11 cellular contexts compared by ENCODE assay signal in genomic region chr12:92602476-92602875, GRCh38.
A peak's percentile ranks its signal among the peaks of the same experiment; 100 is the strongest.
DNase-seq lines count a peak whose midpoint lies in the region; ATAC-seq, FAIRE-seq and TF ChIP-seq lines count a peak whose summit lies in the region.
"Had no signal": no experiment of that assay in that cellular context is flagged by ENCODE, and none has a peak within 500 bp of the region (broad histone marks: within the 10 kb centered on the region; RNA-seq: fewer than 3 reads in every experiment).

No MANE protein-coding gene starts in this region.

- no peaks in the 10 kb centered on the region for H3K27me3 ChIP-seq in ACC112 (ENCODE audit: insufficient read depth, low read length)

- TF ChIP-seq CTCF in foreskin fibroblast (IDR thresholded peaks at IDR 0.05; ENCODE audit: low read depth, low read length) = no peak

- no peak for DNase-seq in GM12892 (ENCODE audit: insufficient read length)
- peak; percentile 82 to 88 for DNase-seq in foreskin fibroblast
- no peak for DNase-seq in hypothalamus (lab: John Stamatoyannopoulos, UW)
- no peak for DNase-seq in left ventricle myocardium superior
- DNase-seq in stimulated activated CD4-positive, alpha-beta T cell treated with anti-CD3 and anti-CD28 coated beads, Interleukin-4, amount 100 ng/mL, for 24 hours = no peak
- DNase-seq in stimulated activated CD4-positive, alpha-beta T cell treated with anti-CD3 and anti-CD28 coated beads, Interleukin-4, amount 100 ng/mL, for 1 hour = no peak
- DNase-seq: activated CD4-positive, alpha-beta T cell treated with anti-CD3 and anti-CD28 coated beads, Interleukin-2, amount 50 U/mL, for 48 hours; mucosa of descending colon; stimulated activated naive CD8-positive, alpha-beta T cell treated with anti-CD3 and anti-CD28 coated beads, Interleukin-15, Interleukin-2, amounts not matched to agents 100 U/mL and 50 U/mL, for 24 hours had no signal

- H2AFZ ChIP-seq in ACC112 (ENCODE audit: low read length, unreplicated experiment) = no peak overlapping the region

- H3K9me3 Mint-ChIP-seq in activated T-helper 17 cell treated with anti-CD3 and anti-CD28 coated beads, Interleukin-2, amount 50 U/mL, for 72 hours = peaks cover 29% of the 10 kb centered on the region

- intact Hi-C loops in left ventricle myocardium superior (cut with micrococcal nuclease) = no loop called here

- peaks cover 46% of the 10 kb centered on the region for H3K4me1 Mint-ChIP-seq in activated T-helper 17 cell treated with anti-CD3 and anti-CD28 coated beads, Interleukin-2, amount 50 U/mL, for 72 hours

- no peak for ATAC-seq in activated T-helper 17 cell treated with anti-CD3 and anti-CD28 coated beads, Interleukin-2, amount 50 U/mL, for 72 hours (replicated peaks)
- ATAC-seq in left ventricle myocardium superior = no peak
- ATAC-seq: mucosa of descending colon; stimulated activated naive CD8-positive, alpha-beta T cell treated with anti-CD3 and anti-CD28 coated beads, Interleukin-15, Interleukin-2, amounts not matched to agents 100 U/mL and 50 U/mL, for 24 hours had no signal

- no peaks in the 10 kb centered on the region for H3K36me3 ChIP-seq in ACC112 (ENCODE audit: insufficient read depth, low read length)

- TF ChIP-seq POLR2A in GM12892 (IDR thresholded peaks at IDR 0.05; ENCODE audit: low read depth, low read length) = no peak

- H3K4me3 Mint-ChIP-seq in activated T-helper 17 cell treated with anti-CD3 and anti-CD28 coated beads, Interleukin-2, amount 50 U/mL, for 72 hours = peak overlapping the region; percentile 69

- H3K4me3 ChIP-seq in ACC112 (ENCODE audit: low read depth, low read length) (no peak overlapping the region), foreskin fibroblast (ENCODE audit: low read depth in 1 of 2, low read length in 2 of 2) (no peak overlapping the region)
- H3K4me3 ChIP-seq: mucosa of descending colon had no signal

- H3K4me1 ChIP-seq in ACC112 (ENCODE audit: control insufficient read depth, insufficient read depth, low read length, unreplicated experiment) = peaks cover 37% of the 10 kb centered on the region

- H3K36me3 Mint-ChIP-seq in activated T-helper 17 cell treated with anti-CD3 and anti-CD28 coated beads, Interleukin-2, amount 50 U/mL, for 72 hours (ENCODE audit: low read depth) = peaks cover 51% of the 10 kb centered on the region

- peak overlapping the region; percentile 87 for H3K27ac ChIP-seq in ACC112 (ENCODE audit: low read depth, low read length)

- peak overlapping the region; percentile 90 for H3K27ac Mint-ChIP-seq in activated T-helper 17 cell treated with anti-CD3 and anti-CD28 coated beads, Interleukin-2, amount 50 U/mL, for 72 hours

- no peaks in the 10 kb centered on the region for H3K79me2 ChIP-seq in ACC112 (ENCODE audit: control insufficient read depth, insufficient read depth, low read length, unreplicated experiment)

- H3K27me3 Mint-ChIP-seq in activated T-helper 17 cell treated with anti-CD3 and anti-CD28 coated beads, Interleukin-2, amount 50 U/mL, for 72 hours = no peaks in the 10 kb centered on the region

- peak; percentile 56 for FAIRE-seq in GM12892 (lab: Jason Lieb, UNC)

Comparison
In these comparisons a context has a peak if more than half of its experiments do, and no peak if none do; other contexts are left out.
1. DNase-seq: peak in foreskin fibroblast (2 of 2); none in GM12892 (single experiment), hypothalamus (0 of 51), left ventricle myocardium superior (single experiment), stimulated activated CD4-positive, alpha-beta T cell treated with anti-CD3 and anti-CD28 coated beads, Interleukin-4, amount 100 ng/mL, for 24 hours (single experiment) and stimulated activated CD4-positive, alpha-beta T cell treated with anti-CD3 and anti-CD28 coated beads, Interleukin-4, amount 100 ng/mL, for 1 hour (single experiment).